ENCODE assay signal across 8 cellular contexts in genomic region chr1:205321109-205321958, GRCh38. TPM values are rescaled to one million over a fixed set of nuclear protein-coding genes. Genes with fewer than 3 reads are reported as not detected.
DNase-seq lines count a peak whose midpoint lies in the region; ATAC-seq and TF ChIP-seq lines count a peak whose summit lies in the region.

Gene NUAK2, minus strand, starts transcription at chr1:205321745. Its CDS starts 117 bp downstream, at chr1:205321628.

- H3K27me3 ChIP-seq in HUES64 (ENCODE audit: insufficient read depth, low read length), result no peaks in the 10 kb centered on the region
- H3K27me3 ChIP-seq in Peyer's patch, result no peaks in the 10 kb centered on the region
- no peaks in the 10 kb centered on the region for H3K27me3 ChIP-seq in muscle layer of duodenum (ENCODE audit: low read depth, low read length)

- H3K4me3 ChIP-seq in HUES64 (ENCODE audit: low read length) (peak within 1 kb of the TSS; percentile 93), Peyer's patch (peak within 1 kb of the TSS; percentile 60 to 94 (median 88)), muscle layer of duodenum (ENCODE audit: low read depth in 1 of 2, low read length in 2 of 2) (peak within 1 kb of the TSS; percentile 86 to 93)

- TF ChIP-seq CTCF in Peyer's patch (IDR thresholded peaks at IDR 0.05), result peak in 4 of 6 experiments; percentile 23 to 34 (median 25)

- H3K4me1 ChIP-seq in HUES64 (ENCODE audit: insufficient read depth, low read length) (peaks cover 44% of the 10 kb centered on the region), Peyer's patch (peaks cover 13 to 48% (median 30%) of the 10 kb centered on the region in 4 donors), muscle layer of duodenum (ENCODE audit: control insufficient read depth in 1 of 2, insufficient read depth in 2 of 2, low read length in 2 of 2) (peaks cover 5 to 32% of the 10 kb centered on the region in 2 donors)

- H3K27ac ChIP-seq in HUES64 (ENCODE audit: low read depth, low read length) (peak within 1 kb of the TSS; percentile 82), Peyer's patch (peak within 1 kb of the TSS; percentile 86 to 94 (median 90)), muscle layer of duodenum (ENCODE audit: low read length) (peak within 1 kb of the TSS; percentile 64)

- H3K36me3 ChIP-seq in HUES64 (ENCODE audit: insufficient read depth, low read length), result no peaks in the 10 kb centered on the region
- H3K36me3 ChIP-seq in Peyer's patch, result no peaks in the 10 kb centered on the region
- H3K36me3 ChIP-seq in muscle layer of duodenum (ENCODE audit: control insufficient read depth in 1 of 2, insufficient read depth in 2 of 2, low read length in 2 of 2), result no peaks in the 10 kb centered on the region

- H3K9me3 ChIP-seq in HUES64 (ENCODE audit: insufficient read depth, low read depth, low read length) (no peaks in the 10 kb centered on the region), Peyer's patch (no peaks in the 10 kb centered on the region), muscle layer of duodenum (ENCODE audit: control insufficient read depth in 1 of 2, low read length in 2 of 2) (no peaks in the 10 kb centered on the region)

- DNase-seq in DMS153 treated with DMSO at 0.1 percent for 48 hours (lab: John Stamatoyannopoulos, UW; ENCODE audit: unreplicated experiment), result peak; percentile 95
- DNase-seq in Peyer's patch, result peak; percentile 97 to 98 (median 98)
- peak; percentile 67 to 79 for DNase-seq in activated T-helper 1 cell treated with anti-CD3 and anti-CD28 coated beads, Interleukin-2, amount 50 U/mL, for 16 hours (ENCODE audit: low read depth in 1 of 2, low spot score in 1 of 2)
- DNase-seq in fibroblast of gingiva (ENCODE audit: low read depth), result peak; percentile 86
- DNase-seq in stimulated activated CD8-positive, alpha-beta memory T cell treated with anti-CD3 and anti-CD28 coated beads, Interleukin-7, amount 100 ng/mL, for 1 hour (ENCODE audit: low read depth in 2 of 2), result peak; percentile 71 to 73

- no peak for ATAC-seq in GM18519 (IDR thresholded peaks at IDR 0.05; ENCODE audit: low FRiP score, unreplicated experiment)

- H3K9ac ChIP-seq in HUES64 (ENCODE audit: low read depth, low read length), result peak within 1 kb of the TSS; percentile 87

- under 1% methylated on average over 79 of the region's 79 CpGs for WGBS in HUES64

- peak; percentile 95 for TF ChIP-seq POLR2A in Peyer's patch (IDR thresholded peaks at IDR 0.05)

RNA-seq across cellular contexts. Expression of gene NUAK2, which starts in this region (rescaled TPM):
- polyA plus RNA-seq in HUES64 (2013, experiment 1 of 2), result 7.7 TPM
- 8.7 TPM for polyA plus RNA-seq in HUES64 (2013, experiment 2 of 2)
- total RNA-seq in Peyer's patch, result 10 to 100 TPM; 22.0 to 40.0 (median 30.9) TPM
